Comparison of ENCODE assay signal across 1 cellular context in the genomic region with DNA sequence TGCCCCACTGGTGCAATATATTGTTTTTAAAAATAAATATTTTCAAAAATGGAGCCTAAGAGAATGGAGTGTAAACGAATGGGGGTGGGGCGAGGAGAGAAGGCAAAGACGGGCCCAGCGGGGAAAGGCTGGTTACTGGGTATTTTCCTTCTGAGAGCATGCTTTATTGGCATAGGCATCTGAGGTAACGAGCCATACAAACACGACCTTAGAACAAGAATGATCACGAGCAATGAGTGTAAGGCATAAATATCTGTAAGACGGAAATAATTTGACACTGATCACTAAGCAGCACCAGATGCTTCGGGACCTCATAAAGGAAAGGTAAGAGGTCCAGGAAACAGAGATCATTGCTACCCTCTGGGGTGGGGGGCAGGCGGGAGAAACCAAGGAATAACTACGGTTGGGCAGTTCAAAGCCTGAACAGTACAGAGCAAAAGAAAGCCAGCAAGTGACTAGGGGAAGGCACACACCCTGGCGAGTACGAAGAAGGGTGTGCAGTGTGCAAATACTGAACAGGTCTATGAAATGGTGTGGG.
TF ChIP-seq lines count a peak whose summit lies in the region.

No MANE protein-coding gene starts in this region.

TF ChIP-seq in HepG2, 621 proteins besides CTCF, POLR2A, EP300 and RAD21:
- TF ChIP-seq, protein P1, sequence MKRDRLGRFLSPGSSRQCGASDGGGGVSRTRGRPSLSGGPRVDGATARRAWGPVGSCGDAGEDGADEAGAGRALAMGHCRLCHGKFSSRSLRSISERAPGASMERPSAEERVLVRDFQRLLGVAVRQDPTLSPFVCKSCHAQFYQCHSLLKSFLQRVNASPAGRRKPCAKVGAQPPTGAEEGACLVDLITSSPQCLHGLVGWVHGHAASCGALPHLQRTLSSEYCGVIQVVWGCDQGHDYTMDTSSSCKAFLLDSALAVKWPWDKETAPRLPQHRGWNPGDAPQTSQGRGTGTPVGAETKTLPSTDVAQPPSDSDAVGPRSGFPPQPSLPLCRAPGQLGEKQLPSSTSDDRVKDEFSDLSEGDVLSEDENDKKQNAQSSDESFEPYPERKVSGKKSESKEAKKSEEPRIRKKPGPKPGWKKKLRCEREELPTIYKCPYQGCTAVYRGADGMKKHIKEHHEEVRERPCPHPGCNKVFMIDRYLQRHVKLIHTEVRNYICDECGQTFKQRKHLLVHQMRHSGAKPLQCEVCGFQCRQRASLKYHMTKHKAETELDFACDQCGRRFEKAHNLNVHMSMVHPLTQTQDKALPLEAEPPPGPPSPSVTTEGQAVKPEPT (CRISPR knock-in tag; IDR thresholded peaks at IDR 0.05; ENCODE audit: low read depth), result peak; percentile 31; the same call in 1 of the 2 replicates
- 0 out of 2 replicates have a peak, but pooled peaks have one; percentile 11 for TF ChIP-seq ARNTL (CRISPR knock-in tag; IDR thresholded peaks at IDR 0.05)
- TF ChIP-seq, protein P2, sequence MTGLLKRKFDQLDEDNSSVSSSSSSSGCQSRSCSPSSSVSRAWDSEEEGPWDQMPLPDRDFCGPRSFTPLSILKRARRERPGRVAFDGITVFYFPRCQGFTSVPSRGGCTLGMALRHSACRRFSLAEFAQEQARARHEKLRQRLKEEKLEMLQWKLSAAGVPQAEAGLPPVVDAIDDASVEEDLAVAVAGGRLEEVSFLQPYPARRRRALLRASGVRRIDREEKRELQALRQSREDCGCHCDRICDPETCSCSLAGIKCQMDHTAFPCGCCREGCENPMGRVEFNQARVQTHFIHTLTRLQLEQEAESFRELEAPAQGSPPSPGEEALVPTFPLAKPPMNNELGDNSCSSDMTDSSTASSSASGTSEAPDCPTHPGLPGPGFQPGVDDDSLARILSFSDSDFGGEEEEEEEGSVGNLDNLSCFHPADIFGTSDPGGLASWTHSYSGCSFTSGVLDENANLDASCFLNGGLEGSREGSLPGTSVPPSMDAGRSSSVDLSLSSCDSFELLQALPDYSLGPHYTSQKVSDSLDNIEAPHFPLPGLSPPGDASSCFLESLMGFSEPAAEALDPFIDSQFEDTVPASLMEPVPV (CRISPR knock-in tag; IDR thresholded peaks at IDR 0.05), result 0 out of 2 replicates have a peak, but pooled peaks have one; percentile 11
- no peak for TF ChIP-seq FOXP1 (IDR thresholded peaks at IDR 0.05)
- TF ChIP-seq FOXP1 (CRISPR knock-in tag; IDR thresholded peaks at IDR 0.05), result no peak
- TF ChIP-seq, protein P3, sequence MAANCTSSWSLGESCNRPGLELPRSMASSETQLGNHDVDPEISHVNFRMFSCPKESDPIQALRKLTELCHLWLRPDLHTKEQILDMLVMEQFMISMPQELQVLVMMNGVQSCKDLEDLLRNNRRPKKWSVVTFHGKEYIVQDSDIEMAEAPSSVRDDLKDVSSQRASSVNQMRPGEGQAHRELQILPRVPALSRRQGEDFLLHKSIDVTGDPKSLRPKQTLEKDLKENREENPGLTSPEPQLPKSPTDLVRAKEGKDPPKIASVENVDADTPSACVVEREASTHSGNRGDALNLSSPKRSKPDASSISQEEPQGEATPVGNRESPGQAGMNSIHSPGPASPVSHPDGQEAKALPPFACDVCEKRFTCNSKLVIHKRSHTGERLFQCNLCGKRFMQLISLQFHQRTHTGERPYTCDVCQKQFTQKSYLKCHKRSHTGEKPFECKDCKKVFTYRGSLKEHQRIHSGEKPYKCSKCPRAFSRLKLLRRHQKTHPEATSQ (CRISPR knock-in tag; IDR thresholded peaks at IDR 0.05; ENCODE audit: borderline replicate concordance), result peak; percentile 48; the same call in 1 of the 2 replicates
- TF ChIP-seq, protein P4, sequence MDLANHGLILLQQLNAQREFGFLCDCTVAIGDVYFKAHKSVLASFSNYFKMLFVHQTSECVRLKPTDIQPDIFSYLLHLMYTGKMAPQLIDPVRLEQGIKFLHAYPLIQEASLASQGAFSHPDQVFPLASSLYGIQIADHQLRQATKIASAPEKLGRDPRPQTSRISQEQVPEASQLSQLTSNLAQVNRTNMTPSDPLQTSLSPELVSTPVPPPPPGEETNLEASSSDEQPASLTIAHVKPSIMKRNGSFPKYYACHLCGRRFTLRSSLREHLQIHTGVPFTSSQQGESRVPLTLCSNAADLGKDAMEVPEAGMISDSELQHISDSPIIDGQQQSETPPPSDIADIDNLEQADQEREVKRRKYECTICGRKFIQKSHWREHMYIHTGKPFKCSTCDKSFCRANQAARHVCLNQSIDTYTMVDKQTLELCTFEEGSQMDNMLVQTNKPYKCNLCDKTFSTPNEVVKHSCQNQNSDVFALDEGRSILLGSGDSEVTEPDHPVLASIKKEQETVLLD (CRISPR knock-in tag; IDR thresholded peaks at IDR 0.05; ENCODE audit: low read depth), result 0 out of 2 replicates have a peak, but pooled peaks have one; percentile 11
- 0 out of 2 replicates have a peak, but pooled peaks have one; percentile 29 for TF ChIP-seq ZNF550 (CRISPR knock-in tag; IDR thresholded peaks at IDR 0.05; ENCODE audit: borderline replicate concordance)
- TF ChIP-seq ZNF281 (CRISPR knock-in tag; IDR thresholded peaks at IDR 0.05; ENCODE audit: borderline replicate concordance), result peak; percentile 55
- no peak for TF ChIP-seq NFE2L2 (IDR thresholded peaks at IDR 0.05; ENCODE audit: low read length)
- TF ChIP-seq ZNF350 (CRISPR knock-in tag; IDR thresholded peaks at IDR 0.05; ENCODE audit: borderline replicate concordance, low read depth), result no peak
- TF ChIP-seq, protein P5, sequence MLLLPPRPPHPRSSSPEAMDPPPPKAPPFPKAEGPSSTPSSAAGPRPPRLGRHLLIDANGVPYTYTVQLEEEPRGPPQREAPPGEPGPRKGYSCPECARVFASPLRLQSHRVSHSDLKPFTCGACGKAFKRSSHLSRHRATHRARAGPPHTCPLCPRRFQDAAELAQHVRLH (CRISPR knock-in tag; IDR thresholded peaks at IDR 0.05; ENCODE audit: borderline replicate concordance, low read depth), result peak; percentile 68
- 0 out of 2 replicates have a peak, but pooled peaks have one; percentile 31 for TF ChIP-seq SAP130 (CRISPR knock-in tag; IDR thresholded peaks at IDR 0.05; ENCODE audit: low read depth)
- TF ChIP-seq, protein P6, sequence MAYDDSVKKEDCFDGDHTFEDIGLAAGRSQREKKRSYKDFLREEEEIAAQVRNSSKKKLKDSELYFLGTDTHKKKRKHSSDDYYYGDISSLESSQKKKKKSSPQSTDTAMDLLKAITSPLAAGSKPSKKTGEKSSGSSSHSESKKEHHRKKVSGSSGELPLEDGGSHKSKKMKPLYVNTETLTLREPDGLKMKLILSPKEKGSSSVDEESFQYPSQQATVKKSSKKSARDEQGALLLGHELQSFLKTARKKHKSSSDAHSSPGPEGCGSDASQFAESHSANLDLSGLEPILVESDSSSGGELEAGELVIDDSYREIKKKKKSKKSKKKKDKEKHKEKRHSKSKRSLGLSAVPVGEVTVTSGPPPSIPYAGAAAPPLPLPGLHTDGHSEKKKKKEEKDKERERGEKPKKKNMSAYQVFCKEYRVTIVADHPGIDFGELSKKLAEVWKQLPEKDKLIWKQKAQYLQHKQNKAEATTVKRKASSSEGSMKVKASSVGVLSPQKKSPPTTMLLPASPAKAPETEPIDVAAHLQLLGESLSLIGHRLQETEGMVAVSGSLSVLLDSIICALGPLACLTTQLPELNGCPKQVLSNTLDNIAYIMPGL (CRISPR knock-in tag; IDR thresholded peaks at IDR 0.05; ENCODE audit: borderline replicate concordance in 1 of 2, low read depth in 1 of 2), result 0 out of 4 replicates have a peak, but pooled peaks of 1 of the 2 experiments have one; percentile 8
- TF ChIP-seq ZFP82 (CRISPR knock-in tag; IDR thresholded peaks at IDR 0.05; ENCODE audit: borderline replicate concordance), result no peak
- 0 out of 2 replicates have a peak, but pooled peaks have one; percentile 3 for TF ChIP-seq ZBTB25 (CRISPR knock-in tag; IDR thresholded peaks at IDR 0.05)
- TF ChIP-seq ZIK1 (CRISPR knock-in tag; IDR thresholded peaks at IDR 0.05; ENCODE audit: borderline replicate concordance, low read depth), result 0 out of 2 replicates have a peak, but pooled peaks have one; percentile 22
- no peak for TF ChIP-seq HNF4A (CRISPR knock-in tag; IDR thresholded peaks at IDR 0.05)
- no peak for TF ChIP-seq GZF1 (CRISPR knock-in tag; IDR thresholded peaks at IDR 0.05)
- 0 out of 2 replicates have a peak, but pooled peaks have one; percentile 14 for TF ChIP-seq ZC3H13 (CRISPR knock-in tag; IDR thresholded peaks at IDR 0.05)
- 0 out of 2 replicates have a peak, but pooled peaks have one; percentile 6 for TF ChIP-seq ZNF616 (CRISPR knock-in tag; IDR thresholded peaks at IDR 0.05; ENCODE audit: low read depth)
- TF ChIP-seq ZNF10 (CRISPR knock-in tag; IDR thresholded peaks at IDR 0.05; ENCODE audit: borderline replicate concordance, low read depth), result no peak
- TF ChIP-seq PAXIP1 (CRISPR knock-in tag; conservative IDR thresholded peaks at IDR 0.05), result peak; percentile 17; the same call in 1 of the 2 replicates
- TF ChIP-seq NR2F1 (CRISPR knock-in tag; IDR thresholded peaks at IDR 0.05), result peak in 1 of 2 experiments; percentile 10; a peak in 1 of 4 replicates
- TF ChIP-seq YEATS4 (CRISPR knock-in tag; IDR thresholded peaks at IDR 0.05; ENCODE audit: borderline replicate concordance), result no peak
- TF ChIP-seq POGK (CRISPR knock-in tag; conservative IDR thresholded peaks at IDR 0.05), result no peak
- TF ChIP-seq, protein P7, sequence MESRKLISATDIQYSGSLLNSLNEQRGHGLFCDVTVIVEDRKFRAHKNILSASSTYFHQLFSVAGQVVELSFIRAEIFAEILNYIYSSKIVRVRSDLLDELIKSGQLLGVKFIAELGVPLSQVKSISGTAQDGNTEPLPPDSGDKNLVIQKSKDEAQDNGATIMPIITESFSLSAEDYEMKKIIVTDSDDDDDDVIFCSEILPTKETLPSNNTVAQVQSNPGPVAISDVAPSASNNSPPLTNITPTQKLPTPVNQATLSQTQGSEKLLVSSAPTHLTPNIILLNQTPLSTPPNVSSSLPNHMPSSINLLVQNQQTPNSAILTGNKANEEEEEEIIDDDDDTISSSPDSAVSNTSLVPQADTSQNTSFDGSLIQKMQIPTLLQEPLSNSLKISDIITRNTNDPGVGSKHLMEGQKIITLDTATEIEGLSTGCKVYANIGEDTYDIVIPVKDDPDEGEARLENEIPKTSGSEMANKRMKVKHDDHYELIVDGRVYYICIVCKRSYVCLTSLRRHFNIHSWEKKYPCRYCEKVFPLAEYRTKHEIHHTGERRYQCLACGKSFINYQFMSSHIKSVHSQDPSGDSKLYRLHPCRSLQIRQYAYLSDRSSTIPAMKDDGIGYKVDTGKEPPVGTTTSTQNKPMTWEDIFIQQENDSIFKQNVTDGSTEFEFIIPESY (CRISPR knock-in tag; IDR thresholded peaks at IDR 0.05), result no peak
- TF ChIP-seq ZNF556 (CRISPR knock-in tag; IDR thresholded peaks at IDR 0.05; ENCODE audit: borderline replicate concordance), result 0 out of 2 replicates have a peak, but pooled peaks have one; percentile 25
- peak; percentile 2; the same call in 1 of the 2 replicates for TF ChIP-seq MXD4 (CRISPR knock-in tag; IDR thresholded peaks at IDR 0.05)
- TF ChIP-seq TEAD2 (CRISPR knock-in tag; IDR thresholded peaks at IDR 0.05), result no peak
